ENCODE assay signal across 20 cellular contexts in genomic region chr1:178593526-178593925, GRCh38.
"Had no signal": no experiment of that assay in that cellular context is flagged by ENCODE, and none has a peak within 500 bp of the region (broad histone marks: within the 10 kb centered on the region; RNA-seq: fewer than 3 reads in every experiment).

No MANE protein-coding gene starts in this region.

- H3K27me3 Mint-ChIP-seq: dendritic cell treated with granulocyte-macrophage colony-stimulating factor and Interleukin-4, amounts not matched to agents 40 ng/mL and 50 ng/mL, for 4 days had no signal

- H3K27ac ChIP-seq: ascending aorta, foreskin keratinocyte, left lung, neutrophil, parathyroid adenoma, thyroid gland, VCaP had no signal

- H3K27ac Mint-ChIP-seq: activated T-cell treated with anti-CD3 and anti-CD28 coated beads, Interleukin-2, amount 50 U/mL, for 72 hours; dendritic cell treated with granulocyte-macrophage colony-stimulating factor and Interleukin-4, amounts not matched to agents 40 ng/mL and 50 ng/mL, for 4 days; effector memory CD8-positive, alpha-beta T cell; naive thymus-derived CD4-positive, alpha-beta T cell; T-helper 17 cell had no signal

- DNase-seq: activated CD4-positive, alpha-beta T cell treated with anti-CD3 and anti-CD28 coated beads for 1 hour; activated CD4-positive, alpha-beta T cell treated with anti-CD3 and anti-CD28 coated beads, Interleukin-2, amount 50 U/mL, for 4 hours; activated effector memory CD4-positive, alpha-beta T cell treated with anti-CD3 and anti-CD28 coated beads, Interleukin-2, amount 50 U/mL, for 16 hours; activated naive CD4-positive, alpha-beta T cell treated with anti-CD3 and anti-CD28 coated beads, Interleukin-2, amount 50 U/mL, for 16 hours; activated T-cell treated with anti-CD3 and anti-CD28 coated beads, Interleukin-2, amount 50 U/mL, for 72 hours; effector memory CD8-positive, alpha-beta T cell; foreskin keratinocyte; head of caudate nucleus; kidney; left lung; mucosa of descending colon; naive thymus-derived CD4-positive, alpha-beta T cell; stimulated activated naive CD4-positive, alpha-beta T cell; T-helper 17 cell; thyroid gland had no signal

- H3K4me3 Mint-ChIP-seq: activated T-cell treated with anti-CD3 and anti-CD28 coated beads, Interleukin-2, amount 50 U/mL, for 72 hours; dendritic cell treated with granulocyte-macrophage colony-stimulating factor and Interleukin-4, amounts not matched to agents 40 ng/mL and 50 ng/mL, for 4 days; effector memory CD8-positive, alpha-beta T cell; naive thymus-derived CD4-positive, alpha-beta T cell; T-helper 17 cell had no signal

- H3K4me1 Mint-ChIP-seq: T-helper 17 cell had no signal

- H3K79me2 ChIP-seq: parathyroid adenoma had no signal

- H3K9me3 ChIP-seq: ascending aorta, left lung, mucosa of descending colon, neutrophil, thyroid gland had no signal

- H3K36me3 ChIP-seq: ascending aorta, left lung, neutrophil, thyroid gland had no signal

- H3K27me3 ChIP-seq: ascending aorta, foreskin keratinocyte, left lung, neutrophil, thyroid gland had no signal

- H2AFZ ChIP-seq: parathyroid adenoma had no signal

- H3K9ac ChIP-seq: parathyroid adenoma had no signal

- H3K4me3 ChIP-seq: ascending aorta, left lung, mucosa of descending colon, thyroid gland had no signal

- H3K9me3 Mint-ChIP-seq: activated T-cell treated with anti-CD3 and anti-CD28 coated beads, Interleukin-2, amount 50 U/mL, for 72 hours; dendritic cell treated with granulocyte-macrophage colony-stimulating factor and Interleukin-4, amounts not matched to agents 40 ng/mL and 50 ng/mL, for 4 days; effector memory CD8-positive, alpha-beta T cell had no signal

- ATAC-seq: activated T-cell treated with anti-CD3 and anti-CD28 coated beads, Interleukin-2, amount 50 U/mL, for 72 hours; effector memory CD8-positive, alpha-beta T cell; foreskin keratinocyte; left lung; mucosa of descending colon; naive thymus-derived CD4-positive, alpha-beta T cell; T-helper 17 cell had no signal

- H3K4me1 ChIP-seq: ascending aorta, foreskin keratinocyte, left lung, parathyroid adenoma had no signal
